Comparison of ENCODE assay signal across 8 cellular contexts in genomic region chr12:91355150-91356006, GRCh38.
A peak's percentile ranks its signal among the peaks of the same experiment; 100 is the strongest.
DNase-seq lines count a peak whose midpoint lies in the region; ATAC-seq and TF ChIP-seq lines count a peak whose summit lies in the region.

No MANE protein-coding gene starts in this region.

- DNase-seq in activated T-helper 1 cell treated with Interleukin-2 at 50 U/mL for 16 hours (ENCODE audit: low read depth) (peak; percentile 5), MV-4-11 (lab: John Stamatoyannopoulos, UW) (peak; percentile 33), T follicular helper cell (ENCODE audit: low read depth) (peak; percentile 12), breast epithelium (ENCODE audit: low spot score in 2 of 2) (peak; percentile 55 to 58), immature natural killer cell (peak; percentile 9 to 30 (median 14))
- no peak for DNase-seq in activated T-helper 1 cell treated with anti-CD3 and anti-CD28 coated beads, Interleukin-12 subunit alpha, Interleukin-12 subunit beta, Interleukin-2, Interleukin-4 antibody, amounts not matched to agents 30 ng/mL and 10 ng/mL and 1 ng/mL, durations not matched to agents 14 hours and 24 hours and 36 hours (ENCODE audit: low spot score)
- peak; percentile 15 for DNase-seq in stimulated activated CD4-positive, alpha-beta T cell treated with anti-CD3 and anti-CD28 coated beads, Interleukin-12 subunit alpha, Interleukin-12 subunit beta, amount 100 ng/mL, for 4 hours

- no peak overlapping the region for H3K4me3 Mint-ChIP-seq in activated T-helper 1 cell treated with anti-CD3 and anti-CD28 coated beads, Interleukin-12 subunit alpha, Interleukin-12 subunit beta, Interleukin-2, Interleukin-4 antibody, amounts not matched to agents 30 ng/mL and 10 ng/mL and 1 ng/mL, durations not matched to agents 14 hours and 24 hours and 36 hours
- no peak overlapping the region for H3K4me3 Mint-ChIP-seq in immature natural killer cell

- intact Hi-C loops in activated T-helper 1 cell treated with anti-CD3 and anti-CD28 coated beads, Interleukin-12 subunit alpha, Interleukin-12 subunit beta, Interleukin-2, Interleukin-4 antibody, amounts not matched to agents 30 ng/mL and 10 ng/mL and 1 ng/mL, durations not matched to agents 14 hours and 24 hours and 36 hours (cut with micrococcal nuclease): loop anchor here (2.0 kb wide), 1 partner anchor 45 kb away; no protein-coding TSS in a partner anchor
- intact Hi-C loops in breast epithelium (cut with DNase I; ENCODE audit: low total_unique reads): no loop called here

- peaks cover 19% of the 10 kb centered on the region for H3K27me3 Mint-ChIP-seq in activated T-helper 1 cell treated with anti-CD3 and anti-CD28 coated beads, Interleukin-12 subunit alpha, Interleukin-12 subunit beta, Interleukin-2, Interleukin-4 antibody, amounts not matched to agents 30 ng/mL and 10 ng/mL and 1 ng/mL, durations not matched to agents 14 hours and 24 hours and 36 hours (ENCODE audit: insufficient read depth)
- H3K27me3 Mint-ChIP-seq in immature natural killer cell (ENCODE audit: low read depth in 3 of 3): peaks cover 4 to 20% (median 5%) of the 10 kb centered on the region in 3 donors

- H3K27ac ChIP-seq in breast epithelium: no peak overlapping the region

- no peaks in the 10 kb centered on the region for H3K4me1 ChIP-seq in breast epithelium

- no peaks in the 10 kb centered on the region for H3K27me3 ChIP-seq in breast epithelium

- H3K4me1 Mint-ChIP-seq in activated T-helper 1 cell treated with anti-CD3 and anti-CD28 coated beads, Interleukin-12 subunit alpha, Interleukin-12 subunit beta, Interleukin-2, Interleukin-4 antibody, amounts not matched to agents 30 ng/mL and 10 ng/mL and 1 ng/mL, durations not matched to agents 14 hours and 24 hours and 36 hours (ENCODE audit: low read depth): no peaks in the 10 kb centered on the region
- H3K4me1 Mint-ChIP-seq in immature natural killer cell: no peaks in the 10 kb centered on the region

- H3K4me3 ChIP-seq in breast epithelium: no peak overlapping the region

- H3K36me3 ChIP-seq in breast epithelium: no peaks in the 10 kb centered on the region

- TF ChIP-seq POLR2A in breast epithelium (IDR thresholded peaks at IDR 0.05): no peak

- H3K27ac Mint-ChIP-seq in activated T-helper 1 cell treated with anti-CD3 and anti-CD28 coated beads, Interleukin-12 subunit alpha, Interleukin-12 subunit beta, Interleukin-2, Interleukin-4 antibody, amounts not matched to agents 30 ng/mL and 10 ng/mL and 1 ng/mL, durations not matched to agents 14 hours and 24 hours and 36 hours: no peak overlapping the region
- no peak overlapping the region for H3K27ac Mint-ChIP-seq in immature natural killer cell

- H3K9me3 Mint-ChIP-seq in activated T-helper 1 cell treated with anti-CD3 and anti-CD28 coated beads, Interleukin-12 subunit alpha, Interleukin-12 subunit beta, Interleukin-2, Interleukin-4 antibody, amounts not matched to agents 30 ng/mL and 10 ng/mL and 1 ng/mL, durations not matched to agents 14 hours and 24 hours and 36 hours: no peaks in the 10 kb centered on the region
- no peaks in the 10 kb centered on the region for H3K9me3 Mint-ChIP-seq in immature natural killer cell

- H3K36me3 Mint-ChIP-seq in activated T-helper 1 cell treated with anti-CD3 and anti-CD28 coated beads, Interleukin-12 subunit alpha, Interleukin-12 subunit beta, Interleukin-2, Interleukin-4 antibody, amounts not matched to agents 30 ng/mL and 10 ng/mL and 1 ng/mL, durations not matched to agents 14 hours and 24 hours and 36 hours (ENCODE audit: low read depth): no peaks in the 10 kb centered on the region
- H3K36me3 Mint-ChIP-seq in immature natural killer cell: no peaks in the 10 kb centered on the region

- peak; percentile 95 for ATAC-seq in HG02610 (IDR thresholded peaks at IDR 0.05; ENCODE audit: unreplicated experiment)

- H3K9me3 ChIP-seq in breast epithelium: no peaks in the 10 kb centered on the region

- TF ChIP-seq CTCF in breast epithelium (IDR thresholded peaks at IDR 0.05): peak; percentile 69 to 85 (median 71)
